ENCODE assay signal across 1 cellular context in the genomic region with DNA sequence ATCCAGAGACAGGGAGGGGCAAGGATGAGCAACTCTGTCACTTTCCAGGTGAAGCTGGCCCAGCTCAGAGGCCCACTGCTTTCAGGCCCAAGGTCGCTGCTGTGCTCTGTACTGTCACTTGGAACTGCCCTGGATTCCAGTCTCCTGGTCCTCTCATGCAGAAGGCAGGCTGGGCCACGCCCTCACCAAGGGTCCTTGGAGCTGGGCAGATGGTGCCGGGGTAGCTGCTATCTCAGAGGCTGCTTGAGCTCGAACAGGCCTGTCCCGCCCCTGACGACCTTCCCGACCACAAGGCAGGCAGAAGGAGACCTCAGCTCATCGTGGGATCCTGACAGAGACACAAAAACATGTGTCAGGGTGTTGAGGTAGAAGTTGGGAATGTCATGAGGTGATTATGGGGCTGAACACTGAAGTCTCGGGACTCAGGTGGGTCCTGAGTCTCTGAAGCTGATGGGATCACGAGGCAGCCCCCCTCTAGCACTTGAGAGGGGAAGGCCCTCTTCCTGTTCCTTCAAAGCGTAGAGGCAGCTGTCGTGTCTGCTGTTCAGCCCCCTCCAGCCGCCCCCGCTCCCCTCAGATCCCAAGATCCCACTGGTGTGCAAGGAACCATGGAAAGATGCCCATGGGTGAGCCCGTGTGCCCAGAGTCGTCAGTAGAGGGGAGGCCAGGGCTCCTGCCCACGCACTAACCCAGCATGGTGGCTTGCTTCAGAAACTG.
TF ChIP-seq lines count a peak whose summit lies in the region.

No MANE protein-coding gene starts in this region.

TF ChIP-seq in IMR-90, 13 proteins besides CTCF, POLR2A, EP300 and RAD21:
- TF ChIP-seq CHD1 (IDR thresholded peaks at IDR 0.05; ENCODE audit: low read depth, low read length), result no peak
- TF ChIP-seq MAZ (IDR thresholded peaks at IDR 0.05; ENCODE audit: borderline replicate concordance, low read depth, low read length), result no peak
- no peak for TF ChIP-seq MXI1 (IDR thresholded peaks at IDR 0.05; ENCODE audit: borderline replicate concordance, low read depth, low read length)
- TF ChIP-seq MAFK (IDR thresholded peaks at IDR 0.05; ENCODE audit: low read depth, low read length), result no peak
- no peak for TF ChIP-seq FOS (IDR thresholded peaks at IDR 0.05; ENCODE audit: low read depth, low read length)
- no peak for TF ChIP-seq SMC3 (IDR thresholded peaks at IDR 0.05; ENCODE audit: low read depth, low read length)
